Comparison of ENCODE assay signal across 23 cellular contexts in the genomic region with DNA sequence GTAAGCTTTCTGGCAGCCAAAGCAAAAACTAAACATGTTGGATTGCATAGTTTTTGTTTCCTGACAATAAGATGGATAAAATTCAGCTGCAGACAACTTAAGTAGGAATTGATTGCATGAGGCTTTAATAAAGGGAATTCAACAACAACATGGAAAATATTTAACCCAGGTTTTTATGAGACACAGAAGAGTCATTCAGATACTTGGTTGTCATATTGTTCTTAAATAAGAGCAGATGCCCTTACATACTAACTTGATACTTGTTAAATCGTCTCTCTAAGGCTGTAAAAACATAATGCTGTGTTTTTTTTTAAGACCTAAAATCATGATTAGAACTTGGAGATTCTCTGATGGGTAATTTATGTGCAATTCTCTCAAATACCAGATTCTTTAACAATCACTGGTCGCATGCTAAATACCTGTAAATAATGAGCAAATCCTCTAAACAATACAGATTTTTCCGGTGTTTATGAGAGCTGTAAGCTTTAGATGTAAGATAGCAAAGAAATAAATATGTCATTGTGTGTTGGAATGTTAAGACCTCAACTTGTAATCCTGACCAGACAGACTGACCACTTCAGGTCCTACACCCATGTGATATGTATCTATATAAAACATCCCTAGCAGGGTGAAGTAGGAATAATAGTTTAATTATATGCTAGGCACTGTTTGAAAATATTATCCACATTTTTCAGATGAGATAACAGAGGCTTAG. TPM values are rescaled to one million over a fixed set of nuclear protein-coding genes. Genes with fewer than 3 reads are reported as not detected.
A peak's percentile ranks its signal among the peaks of the same experiment; 100 is the strongest.
DNase-seq lines count a peak whose midpoint lies in the region; ATAC-seq and TF ChIP-seq lines count a peak whose summit lies in the region.
"Had no signal": no experiment of that assay in that cellular context is flagged by ENCODE, and none has a peak within 500 bp of the region (broad histone marks: within the 10 kb centered on the region; RNA-seq: fewer than 3 reads in every experiment).

No MANE protein-coding gene starts in this region.

- no peak overlapping the region for H3K27ac ChIP-seq in transverse colon
- H3K27ac ChIP-seq: KMS-11 had no signal

- H3K36me3 ChIP-seq in transverse colon = no peaks in the 10 kb centered on the region
- H3K36me3 ChIP-seq: MG63 had no signal

- TF ChIP-seq EP300 in transverse colon (IDR thresholded peaks at IDR 0.05; ENCODE audit: low read depth) = no peak

- intact Hi-C loops in transverse colon (cut with DNase I; ENCODE audit: low total_unique reads) = no loop called here
- intact Hi-C loops in left colon (cut with DNase I, micrococcal nuclease) = no loop called here
- intact Hi-C loops in posterior vena cava (cut with DNase I) = no loop called here

- no peak for TF ChIP-seq CTCF in AG10803 (conservative IDR thresholded peaks at IDR 0.05; ENCODE audit: low read length)
- TF ChIP-seq CTCF in transverse colon (IDR thresholded peaks at IDR 0.05) = no peak

- ATAC-seq in left colon = no peak

- 55 to 57% methylated on average over 3 of the region's 3 CpGs for WGBS in transverse colon (ENCODE audit: low coverage in 1 of 2), 2 donors

- H3K9me3 ChIP-seq in transverse colon = no peaks in the 10 kb centered on the region
- H3K9me3 ChIP-seq: MG63 had no signal

- peaks cover 21% of the 10 kb centered on the region for H3K27me3 ChIP-seq in transverse colon
- H3K27me3 ChIP-seq: MG63 had no signal

- H3K4me3 ChIP-seq in AG10803 (ENCODE audit: low read length) = no peak overlapping the region
- no peak overlapping the region for H3K4me3 ChIP-seq in transverse colon
- H3K4me3 ChIP-seq: MG63 had no signal

- no peaks in the 10 kb centered on the region for H3K4me1 ChIP-seq in transverse colon

- in situ Hi-C loops in SK-MEL-5 (cut with HindIII; ENCODE audit: low pct_unique_long_range_greater_than_20kb, low sequenced_read_pairs) = no loop called here
- in situ Hi-C loops in transverse colon (cut with MboI; ENCODE audit: low pct_ligation_motif_present in 1 of 4, low pct_unique_long_range_greater_than_20kb in 1 of 4, low sequenced_read_pairs in 3 of 4) = no loop called here

- TF ChIP-seq POLR2A in transverse colon (IDR thresholded peaks at IDR 0.05) = no peak

- DNase-seq in AG10803 (ENCODE audit: low read depth) (peak; percentile 73), EH (ENCODE audit: low read depth) (peak; percentile 40), SK-MEL-5 (ENCODE audit: low read depth, low spot score) (peak; percentile 50), epidermal melanocyte (ENCODE audit: insufficient read length, low spot score) (peak; percentile 39), transverse colon (no peak), left colon (no peak), NCI-H2196 treated with DMSO at 0.1 percent for 48 hours (lab: John Stamatoyannopoulos, UW; ENCODE audit: unreplicated experiment) (no peak), posterior vena cava (ENCODE audit: low spot score) (no peak)
- DNase-seq: AML-193, COR-L47, DMS 273 treated with DMSO at 0.1 percent for 48 hours, DND-41, H9, MG63, NCI-H1048, NCI-H1436 treated with DMSO at 0.1 percent for 48 hours, NCI-H2029 treated with DMSO at 0.1 percent for 48 hours, NCI-H2171 treated with DMSO at 0.1 percent for 48 hours, NCI-H510A, NCI-H748 treated with DMSO at 0.1 percent for 48 hours, SHP77 had no signal

RNA-seq across cellular contexts. Expression of a gene that starts 37.8 kb away (rescaled TPM):
- 0.21 TPM in 1 of 2 replicates, not detected in the other for total RNA-seq in SK-MEL-5 (2014; rRNA removed; shearing (Covaris generic))
- polyA plus RNA-seq in SK-MEL-5 (2015; cell fraction: cytosol; rRNA removed) = 0.10 and 0.12 TPM in 2 replicates
- polyA plus RNA-seq in SK-MEL-5 (2015; cell fraction: nucleus; rRNA removed) = not detected in 2 replicates
- total RNA-seq in transverse colon = 10 to 100 TPM in 2 of 4 donors, 1 to 10 TPM in 2; 7.5 to 85.2 (median 9.7) TPM
- total RNA-seq in left colon = 10 to 100 TPM in 1 of 2 donors, 1 to 10 TPM in 1; 8.3 to 15.2 TPM
- total RNA-seq in posterior vena cava = 100 to 1,000 TPM in 1 of 2 donors, 10 to 100 TPM in 1; 58.1 to 154 TPM
- polyA plus RNA-seq: CD14-positive monocyte had no signal

Comparison
In these comparisons a context has a peak if more than half of its experiments do, and no peak if none do; other contexts are left out.
1. DNase-seq: peak in AG10803 (single experiment), EH (single experiment), SK-MEL-5 (single experiment) and epidermal melanocyte (single experiment); none in transverse colon (single experiment), left colon (0 of 2), NCI-H2196 treated with DMSO at 0.1 percent for 48 hours (single experiment) and posterior vena cava (single experiment).